1 cellular context compared by ENCODE assay signal in genomic region chr19:54424660-54425381, GRCh38.
TF ChIP-seq lines count a peak whose summit lies in the region.

No MANE protein-coding gene starts in this region.

TF ChIP-seq in IMR-90, 13 proteins besides CTCF, POLR2A, EP300 and RAD21:
- no peak for TF ChIP-seq RCOR1 (IDR thresholded peaks at IDR 0.05; ENCODE audit: insufficient replicate concordance, low read length)
- no peak for TF ChIP-seq ELK1 (IDR thresholded peaks at IDR 0.05; ENCODE audit: borderline replicate concordance, low read depth, low read length)
- no peak for TF ChIP-seq MAZ (IDR thresholded peaks at IDR 0.05; ENCODE audit: borderline replicate concordance, low read depth, low read length)
- no peak for TF ChIP-seq BHLHE40 (IDR thresholded peaks at IDR 0.05; ENCODE audit: low read depth, low read length)
- no peak for TF ChIP-seq NFE2L2 (IDR thresholded peaks at IDR 0.05; ENCODE audit: low read depth, low read length)
